ENCODE assay signal across 15 cellular contexts in the genomic region with DNA sequence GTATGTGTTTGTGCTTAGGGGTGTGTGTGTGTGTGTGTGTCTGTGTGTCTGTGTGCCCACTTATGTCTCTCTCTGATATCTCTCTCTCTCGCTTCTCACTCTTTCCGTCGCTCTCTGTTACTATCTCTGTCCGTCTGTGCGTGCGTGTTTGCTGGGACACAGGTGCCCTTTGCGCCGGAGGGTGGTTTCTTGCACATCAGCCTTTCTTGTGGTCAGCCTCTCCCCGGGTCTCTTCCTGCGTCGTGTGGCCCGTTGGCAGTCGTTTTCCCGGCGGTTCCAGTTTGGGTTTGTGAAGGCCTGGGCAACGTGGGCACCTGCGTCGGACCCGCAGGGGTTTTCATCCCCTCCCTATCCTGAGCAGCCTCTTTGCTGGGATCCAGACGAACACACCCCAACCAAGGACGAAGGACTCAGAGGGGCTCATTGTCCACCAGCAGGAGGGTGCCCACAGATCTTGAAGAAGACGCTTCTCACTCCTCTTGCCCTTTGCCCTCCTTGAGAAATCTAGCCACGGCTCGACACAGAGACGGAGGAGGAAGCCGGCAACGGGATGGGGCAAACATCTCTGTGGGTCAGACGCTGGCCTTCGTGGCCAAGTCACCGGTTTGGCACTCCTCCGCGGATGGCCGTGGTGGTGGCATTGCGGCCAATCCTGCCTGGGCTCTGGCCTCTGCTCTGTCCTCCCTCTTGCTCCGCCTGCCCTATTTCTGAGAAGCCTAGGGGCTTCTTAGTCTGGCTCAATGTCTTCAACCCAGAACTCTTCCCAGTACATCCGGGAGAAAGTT. TPM values are rescaled to one million over a fixed set of nuclear protein-coding genes. Genes with fewer than 3 reads are reported as not detected.
DNase-seq lines count a peak whose midpoint lies in the region; ATAC-seq and TF ChIP-seq lines count a peak whose summit lies in the region.
"Had no signal": no experiment of that assay in that cellular context is flagged by ENCODE, and none has a peak within 500 bp of the region (broad histone marks: within the 10 kb centered on the region; RNA-seq: fewer than 3 reads in every experiment).

No MANE protein-coding gene starts in this region.

- H3K27me3 ChIP-seq in left ventricle myocardium inferior (ENCODE audit: low read depth) (no peaks in the 10 kb centered on the region), right atrium auricular region (no peaks in the 10 kb centered on the region), osteoblast (ENCODE audit: insufficient read depth, low read length) (no peaks in the 10 kb centered on the region)
- H3K27me3 ChIP-seq: BLaER1 had no signal

- H3K4me3 ChIP-seq in left ventricle myocardium inferior (peak overlapping the region; percentile 48), right atrium auricular region (no peak overlapping the region), osteoblast (ENCODE audit: insufficient read depth, low read length) (no peak overlapping the region)
- H3K4me3 ChIP-seq: BLaER1 had no signal

- H4K20me1 ChIP-seq in osteoblast (ENCODE audit: insufficient read depth, low read length): no peaks in the 10 kb centered on the region
- H4K20me1 ChIP-seq: BLaER1 had no signal

- H3K4me3 Mint-ChIP-seq in T-helper 1 cell treated with Interleukin-12 subunit alpha and Interleukin-12 subunit beta and Interleukin-4 antibody, amounts not matched to agents 30 μg/mL and 1 μg/mL, for 36 hours: peak overlapping the region; percentile 63
- H3K4me3 Mint-ChIP-seq: CD8-positive, alpha-beta memory T cell had no signal

- H3K9me3 ChIP-seq in left ventricle myocardium inferior (replicated peaks) (peaks cover 5% of the 10 kb centered on the region), right atrium auricular region (no peaks in the 10 kb centered on the region), osteoblast (ENCODE audit: low read depth, low read length) (no peaks in the 10 kb centered on the region)
- H3K9me3 ChIP-seq: Caco-2 had no signal

- H3K4me2 ChIP-seq in osteoblast (ENCODE audit: insufficient read depth, low read length): no peak overlapping the region
- H3K4me2 ChIP-seq: BLaER1 had no signal

- TF ChIP-seq CTCF in left ventricle myocardium inferior (IDR thresholded peaks at IDR 0.05; ENCODE audit: borderline replicate concordance) (no peak), right atrium auricular region (IDR thresholded peaks at IDR 0.05) (no peak), osteoblast (IDR thresholded peaks at IDR 0.05; ENCODE audit: extremely low read depth, low read depth, low read length) (no peak)

- no peak overlapping the region for H2AFZ ChIP-seq in osteoblast (ENCODE audit: low read length)

- DNase-seq in T-helper 1 cell: no peak
- DNase-seq in left ventricle myocardium inferior: no peak
- no peak for DNase-seq in right atrium auricular region (ENCODE audit: low spot score)
- DNase-seq in osteoblast (ENCODE audit: insufficient read length, low spot score, missing footprints): peak; percentile 78
- DNase-seq in stimulated activated CD8-positive, alpha-beta memory T cell treated with anti-CD3 and anti-CD28 coated beads, Interleukin-4, amount 100 ng/mL, for 48 hours: no peak
- DNase-seq: 8988T; AML-193; Caco-2; CD8-positive, alpha-beta memory T cell; DMS79; KBM-7 had no signal

- H3K4me1 ChIP-seq in left ventricle myocardium inferior: no peaks in the 10 kb centered on the region
- no peaks in the 10 kb centered on the region for H3K4me1 ChIP-seq in right atrium auricular region
- no peaks in the 10 kb centered on the region for H3K4me1 ChIP-seq in osteoblast (ENCODE audit: insufficient read depth, low read length)
- H3K4me1 ChIP-seq: BLaER1, Caco-2 had no signal

- no peak overlapping the region for H3K27ac ChIP-seq in left ventricle myocardium inferior (replicated peaks)
- H3K27ac ChIP-seq in right atrium auricular region: no peak overlapping the region
- H3K27ac ChIP-seq in osteoblast (ENCODE audit: low read depth, low read length): no peak overlapping the region
- H3K27ac ChIP-seq: BLaER1, HL-60 had no signal

- ATAC-seq in GM19463 (IDR thresholded peaks at IDR 0.05; ENCODE audit: unreplicated experiment): no peak

- no peaks in the 10 kb centered on the region for H3K27me3 Mint-ChIP-seq in T-helper 1 cell treated with Interleukin-12 subunit alpha and Interleukin-12 subunit beta and Interleukin-4 antibody, amounts not matched to agents 30 μg/mL and 1 μg/mL, for 36 hours (ENCODE audit: low read depth)

- no peaks in the 10 kb centered on the region for H3K36me3 ChIP-seq in left ventricle myocardium inferior
- H3K36me3 ChIP-seq in right atrium auricular region: no peaks in the 10 kb centered on the region
- H3K36me3 ChIP-seq in osteoblast (ENCODE audit: insufficient read depth, low read length): no peaks in the 10 kb centered on the region

- H3K4me1 Mint-ChIP-seq in T-helper 1 cell treated with Interleukin-12 subunit alpha and Interleukin-12 subunit beta and Interleukin-4 antibody, amounts not matched to agents 30 μg/mL and 1 μg/mL, for 36 hours (ENCODE audit: low read depth): no peaks in the 10 kb centered on the region
- H3K4me1 Mint-ChIP-seq: CD8-positive, alpha-beta memory T cell had no signal

- H3K79me2 ChIP-seq in osteoblast (ENCODE audit: insufficient read depth, low read length): no peaks in the 10 kb centered on the region

- peaks cover 35% of the 10 kb centered on the region for H3K9me3 Mint-ChIP-seq in T-helper 1 cell treated with Interleukin-12 subunit alpha and Interleukin-12 subunit beta and Interleukin-4 antibody, amounts not matched to agents 30 μg/mL and 1 μg/mL, for 36 hours

- peaks cover 1% of the 10 kb centered on the region for H3K36me3 Mint-ChIP-seq in T-helper 1 cell treated with Interleukin-12 subunit alpha and Interleukin-12 subunit beta and Interleukin-4 antibody, amounts not matched to agents 30 μg/mL and 1 μg/mL, for 36 hours (ENCODE audit: low read depth)

- no peak overlapping the region for H3K27ac Mint-ChIP-seq in T-helper 1 cell treated with Interleukin-12 subunit alpha and Interleukin-12 subunit beta and Interleukin-4 antibody, amounts not matched to agents 30 μg/mL and 1 μg/mL, for 36 hours
- H3K27ac Mint-ChIP-seq: CD8-positive, alpha-beta memory T cell had no signal

- intact Hi-C loops in left ventricle myocardium inferior (cut with micrococcal nuclease): no loop called here

RNA-seq across cellular contexts. Expression of gene ZNF146, which starts 52.3 kb away (rescaled TPM):
- total RNA-seq in left ventricle myocardium inferior (30.4 TPM), right atrium auricular region (10 to 100 TPM; 46.2 to 48.0 TPM), osteoblast (65.7 and 82.2 TPM in 2 replicates)

RNA-seq across cellular contexts. Expression of gene ZNF565, which starts 52.8 kb away (rescaled TPM):
- 4.4 TPM for total RNA-seq in left ventricle myocardium inferior
- total RNA-seq in right atrium auricular region: 1 to 10 TPM; 2.4 to 3.1 TPM
- 6.9 and 7.1 TPM in 2 replicates for total RNA-seq in osteoblast
